Comparison of ENCODE assay signal across 11 cellular contexts in genomic region chr10:102801978-102802377, GRCh38. TPM values are rescaled to one million over a fixed set of nuclear protein-coding genes. Genes with fewer than 3 reads are reported as not detected.
DNase-seq lines count a peak whose midpoint lies in the region; ATAC-seq, FAIRE-seq and TF ChIP-seq lines count a peak whose summit lies in the region.
"Had no signal": no experiment of that assay in that cellular context is flagged by ENCODE, and none has a peak within 500 bp of the region (broad histone marks: within the 10 kb centered on the region; RNA-seq: fewer than 3 reads in every experiment).

No MANE protein-coding gene starts in this region.

- H3K27me3 Mint-ChIP-seq in HFFc6 (ENCODE audit: insufficient read depth): peaks cover 3% of the 10 kb centered on the region
- no peaks in the 10 kb centered on the region for H3K27me3 Mint-ChIP-seq in T-cell

- no peaks in the 10 kb centered on the region for H3K9me3 ChIP-seq in small intestine (ENCODE audit: control insufficient read depth, low read depth)

- H3K9me3 Mint-ChIP-seq in HFFc6 (no peaks in the 10 kb centered on the region), T-cell (no peaks in the 10 kb centered on the region)
- H3K9me3 Mint-ChIP-seq: neural progenitor cell had no signal

- H3K36me3 Mint-ChIP-seq in HFFc6 (ENCODE audit: low read depth) (peaks cover 18% of the 10 kb centered on the region), T-cell (peaks cover 44% of the 10 kb centered on the region)

- peaks cover 14% of the 10 kb centered on the region for H3K4me1 ChIP-seq in foreskin keratinocyte
- peaks cover 3 to 8% of the 10 kb centered on the region in 2 donors for H3K4me1 ChIP-seq in small intestine (ENCODE audit: control insufficient read depth in 2 of 2, insufficient read depth in 1 of 2, low read depth in 1 of 2, low read length in 1 of 2)

- H3K4me1 Mint-ChIP-seq in HFFc6 (ENCODE audit: low read depth) (peaks cover 51% of the 10 kb centered on the region), T-cell (peaks cover 22 to 43% (median 43%) of the 10 kb centered on the region in 3 donors)

- no peak for FAIRE-seq in small intestine (lab: Jason Lieb, UNC)

- CTCF ChIA-PET in T-cell (lab: Charles Lee): no interaction called here

- H3K27ac ChIP-seq in foreskin keratinocyte (peak overlapping the region; percentile 65), small intestine (ENCODE audit: low read depth in 1 of 2, low read length in 1 of 2) (peak overlapping the region; percentile 25 to 55)
- H3K27ac ChIP-seq: neural progenitor cell had no signal

- POLR2A ChIA-PET in T-cell (lab: Charles Lee): interaction anchor here in 1 of 2 donors (0.6 kb wide), 1 partner anchor 78 kb away, joined by 4 read pairs; no protein-coding TSS in a partner anchor

- peak overlapping the region; percentile 91 for H3K27ac Mint-ChIP-seq in HFFc6
- H3K27ac Mint-ChIP-seq in T-cell: peak overlapping the region; percentile 58 to 66
- H3K27ac Mint-ChIP-seq: neural progenitor cell had no signal

- peaks cover 3 to 8% of the 10 kb centered on the region in 2 donors for H3K36me3 ChIP-seq in small intestine (ENCODE audit: control insufficient read depth in 2 of 2, insufficient read depth in 2 of 2, low read length in 2 of 2)
- H3K36me3 ChIP-seq: neural progenitor cell had no signal

- WGBS in small intestine, 3 donors: 34 to 55% (median 38%) methylated on average over 3 of the region's 3 CpGs

- no peaks in the 10 kb centered on the region for H3K27me3 ChIP-seq in foreskin keratinocyte
- no peaks in the 10 kb centered on the region for H3K27me3 ChIP-seq in small intestine (ENCODE audit: control insufficient read depth in 2 of 2, insufficient read depth in 2 of 2, low read length in 2 of 2)
- H3K27me3 ChIP-seq: neural progenitor cell had no signal

- H3K4me3 Mint-ChIP-seq in HFFc6: peak overlapping the region; percentile 27; the same call in 1 of the 2 replicates
- H3K4me3 Mint-ChIP-seq in T-cell: no peak overlapping the region
- H3K4me3 Mint-ChIP-seq: neural progenitor cell had no signal

- ATAC-seq in T-cell (replicated peaks in 1 of 4) (no peak), foreskin keratinocyte (no peak), HG03159 (IDR thresholded peaks at IDR 0.05; ENCODE audit: unreplicated experiment) (no peak), HG03280 (IDR thresholded peaks at IDR 0.05; ENCODE audit: unreplicated experiment) (no peak)

- DNase-seq in HFFc6: no peak
- no peak for DNase-seq in T-cell
- no peak for DNase-seq in foreskin keratinocyte
- DNase-seq in small intestine: peak; percentile 42
- DNase-seq in central memory CD4-positive, alpha-beta T cell: no peak
- DNase-seq in pons (ENCODE audit: low spot score): no peak
- DNase-seq: NCI-H2081, SHP77 had no signal

- H3K4me3 ChIP-seq in small intestine (ENCODE audit: low read depth in 1 of 2, low read length in 2 of 2): no peak overlapping the region
- H3K4me3 ChIP-seq: neural progenitor cell had no signal

- no peak for TF ChIP-seq CTCF in HFFc6 (IDR thresholded peaks at IDR 0.05)
- no peak for TF ChIP-seq CTCF in foreskin keratinocyte (conservative IDR thresholded peaks at IDR 0.05)

RNA-seq across cellular contexts. Expression of gene CYP17A1, which starts 35.2 kb away (rescaled TPM):
- not detected for total RNA-seq in HFFc6 (2021; fragmentation: NEBNext Ultra II Directional; extraction: Animal tissue kit (Norgen Biotek cat#: 25700))
- total RNA-seq in T-cell: 1 to 10 TPM in 3 of 5 donors, not detected in 2; 3.2 to 5.1 (median 4.1) TPM
- not detected in 2 replicates for total RNA-seq in foreskin keratinocyte
- not detected in 2 replicates for polyA plus RNA-seq in foreskin keratinocyte
- polyA plus RNA-seq in small intestine: 10 to 100 TPM in 1 of 3 donors, 1 to 10 TPM in 1, under 1 TPM in 1; 0.10 to 13.4 (median 3.0) TPM

RNA-seq across cellular contexts. Expression of gene BORCS7, which starts 52.1 kb away (rescaled TPM):
- 10 to 100 TPM; 11.5 to 18.1 (median 13.5) TPM for total RNA-seq in HFFc6 (2021; fragmentation: NEBNext Ultra II Directional; extraction: Animal tissue kit (Norgen Biotek cat#: 25700))
- 10 to 100 TPM; 12.0 to 16.3 (median 12.6) TPM for total RNA-seq in T-cell
- total RNA-seq in foreskin keratinocyte: 7.3 and 8.4 TPM in 2 replicates
- polyA plus RNA-seq in foreskin keratinocyte: 7.4 and 8.9 TPM in 2 replicates
- polyA plus RNA-seq in small intestine: 10 to 100 TPM; 38.9 to 49.4 (median 39.9) TPM

RNA-seq across cellular contexts. Expression of gene WBP1L, which starts 58.2 kb away (rescaled TPM):
- total RNA-seq in HFFc6 (2021; fragmentation: NEBNext Ultra II Directional; extraction: Animal tissue kit (Norgen Biotek cat#: 25700)): 10 to 100 TPM; 34.9 to 40.7 (median 38.6) TPM
- total RNA-seq in T-cell (10 to 100 TPM; 20.0 to 38.5 (median 33.0) TPM), foreskin keratinocyte (22.9 and 25.8 TPM in 2 replicates)
- polyA plus RNA-seq in foreskin keratinocyte (10.2 and 11.1 TPM in 2 replicates), small intestine (10 to 100 TPM; 15.2 to 29.9 (median 16.8) TPM)
